In genomic region chr5:87053134-87053533, GRCh38 we compare ENCODE assay signal across 18 cellular contexts.
"Had no signal": no experiment of that assay in that cellular context is flagged by ENCODE, and none has a peak within 500 bp of the region (broad histone marks: within the 10 kb centered on the region; RNA-seq: fewer than 3 reads in every experiment).

No MANE protein-coding gene starts in this region.

- DNase-seq: esophagus squamous epithelium; foreskin fibroblast; glutamatergic neuron; islet precursor cell; mammary epithelial cell; naive thymus-derived CD4-positive, alpha-beta T cell; nephron progenitor cell; psoas muscle; retina; right lobe of liver; stimulated activated CD4-positive, alpha-beta T cell treated with anti-CD3 and anti-CD28 coated beads, Interleukin-4, amount 100 ng/mL, for 1 hour; stimulated activated CD8-positive, alpha-beta memory T cell treated with anti-CD3 and anti-CD28 coated beads, Interleukin-4, amount 100 ng/mL, for 48 hours; stimulated activated naive CD8-positive, alpha-beta T cell treated with anti-CD3 and anti-CD28 coated beads, Interleukin-15, Interleukin-2, amounts not matched to agents 100 U/mL and 50 U/mL, for 24 hours; thyroid gland; uterus had no signal

- ATAC-seq: gastroesophageal sphincter; left lobe of liver; naive thymus-derived CD4-positive, alpha-beta T cell; psoas muscle; stimulated activated effector memory CD8-positive, alpha-beta T cell treated with anti-CD3 and anti-CD28 coated beads, Interleukin-12 subunit alpha, Interleukin-12 subunit beta, amount 100 ng/mL, for 72 hours; stimulated activated naive CD8-positive, alpha-beta T cell treated with anti-CD3 and anti-CD28 coated beads, Interleukin-15, Interleukin-2, amounts not matched to agents 100 U/mL and 50 U/mL, for 24 hours had no signal
